1 cellular context compared by ENCODE assay signal in the genomic region with DNA sequence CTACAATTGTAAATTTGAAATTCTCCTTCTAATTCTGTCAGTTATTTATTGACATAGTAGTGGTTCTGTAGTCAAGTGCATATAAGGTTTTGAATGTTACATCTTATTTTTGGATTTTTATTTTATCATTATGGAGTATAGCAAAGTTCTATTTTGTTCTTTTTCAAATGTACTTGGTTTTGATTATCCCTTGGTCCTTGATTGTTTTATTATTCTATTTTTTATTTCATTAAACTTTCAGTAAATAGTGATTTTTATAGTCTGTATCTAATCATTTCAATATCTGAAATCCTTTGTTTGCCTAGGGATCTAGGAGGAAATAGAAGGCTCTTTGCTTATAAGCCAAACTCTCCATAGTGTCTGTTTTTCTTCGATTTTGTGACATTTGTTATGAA.
TF ChIP-seq lines count a peak whose summit lies in the region.

No MANE protein-coding gene starts in this region.

TF ChIP-seq in K562, 482 proteins besides CTCF, POLR2A, EP300 and RAD21:
- TF ChIP-seq MECOM (CRISPR knock-in tag; IDR thresholded peaks at IDR 0.05) (0 out of 2 replicates have a peak, but pooled peaks have one; percentile 23), POLR2H (tag; IDR thresholded peaks at IDR 0.05; ENCODE audit: low read depth) (0 out of 2 replicates have a peak, but pooled peaks have one; percentile 56), ZNF224 (CRISPR knock-in tag; IDR thresholded peaks at IDR 0.05) (no peak), ZNF717 (CRISPR knock-in tag; IDR thresholded peaks at IDR 0.05) (0 out of 2 replicates have a peak, but pooled peaks have one; percentile 57), EZH2 (IDR thresholded peaks at IDR 0.05; ENCODE audit: borderline replicate concordance, low read depth, low read length) (no peak)
- TF ChIP-seq, protein P1, sequence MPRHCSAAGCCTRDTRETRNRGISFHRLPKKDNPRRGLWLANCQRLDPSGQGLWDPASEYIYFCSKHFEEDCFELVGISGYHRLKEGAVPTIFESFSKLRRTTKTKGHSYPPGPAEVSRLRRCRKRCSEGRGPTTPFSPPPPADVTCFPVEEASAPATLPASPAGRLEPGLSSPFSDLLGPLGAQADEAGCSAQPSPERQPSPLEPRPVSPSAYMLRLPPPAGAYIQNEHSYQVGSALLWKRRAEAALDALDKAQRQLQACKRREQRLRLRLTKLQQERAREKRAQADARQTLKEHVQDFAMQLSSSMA (CRISPR knock-in tag; IDR thresholded peaks at IDR 0.05) = no peak
TF ChIP-seq in K562: peak in this region for 3.
